ENCODE assay signal across 16 cellular contexts in genomic region chr5:169657127-169657526, GRCh38. TPM values are rescaled to one million over a fixed set of nuclear protein-coding genes. Genes with fewer than 3 reads are reported as not detected.
A peak's percentile ranks its signal among the peaks of the same experiment; 100 is the strongest.
DNase-seq lines count a peak whose midpoint lies in the region; ATAC-seq and TF ChIP-seq lines count a peak whose summit lies in the region.
"Had no signal": no experiment of that assay in that cellular context is flagged by ENCODE, and none has a peak within 500 bp of the region (broad histone marks: within the 10 kb centered on the region; RNA-seq: fewer than 3 reads in every experiment).

No MANE protein-coding gene starts in this region.

- H4K20me1 ChIP-seq in mammary epithelial cell (ENCODE audit: insufficient read depth, low read length): no peaks in the 10 kb centered on the region

- H2AFZ ChIP-seq in mammary epithelial cell (ENCODE audit: low read depth, low read length): no peak overlapping the region

- intact Hi-C loops in activated naive CD4-positive, alpha-beta T cell treated with anti-CD3 and anti-CD28 coated beads for 36 hours (cut with micrococcal nuclease): loop anchor here (1.0 to 5.0 kb wide), 8 partner anchors 8 to 1430 kb away; partner anchors contain the start of genes PANK3 and SPDL1
- intact Hi-C loops in mammary epithelial cell (cut with micrococcal nuclease): no loop called here

- no peaks in the 10 kb centered on the region for H3K27me3 Mint-ChIP-seq in activated naive CD4-positive, alpha-beta T cell treated with anti-CD3 and anti-CD28 coated beads for 36 hours (ENCODE audit: low read depth)
- H3K27me3 Mint-ChIP-seq in activated CD8-positive, alpha-beta T cell treated with anti-CD3 and anti-CD28 coated beads, Interleukin-2, amount 10 ng/mL, durations not matched to agents 7 days and 5 days (ENCODE audit: low read depth): no peaks in the 10 kb centered on the region
- H3K27me3 Mint-ChIP-seq in stimulated activated naive CD8-positive, alpha-beta T cell treated with anti-CD3 and anti-CD28 coated beads, Interleukin-15, amount 100 ng/mL, for 72 hours: no peaks in the 10 kb centered on the region
- peaks cover 14% of the 10 kb centered on the region for H3K27me3 Mint-ChIP-seq in progenitor cell of endocrine pancreas

- no peak for TF ChIP-seq CTCF in mammary epithelial cell (conservative IDR thresholded peaks at IDR 0.05 in 1 of 2, IDR thresholded peaks at IDR 0.05 in 1 of 2; ENCODE audit: extremely low read depth in 1 of 2, insufficient read depth in 1 of 2, low read depth in 1 of 2, low read length in 2 of 2)
- TF ChIP-seq CTCF in progenitor cell of endocrine pancreas (IDR thresholded peaks at IDR 0.05; ENCODE audit: unreplicated experiment): no peak

- no peaks in the 10 kb centered on the region for H3K4me1 ChIP-seq in mammary epithelial cell (ENCODE audit: insufficient read depth, low read length)
- H3K4me1 ChIP-seq: psoas muscle had no signal

- DNase-seq in activated naive CD4-positive, alpha-beta T cell treated with anti-CD3 and anti-CD28 coated beads for 36 hours: no peak
- DNase-seq in activated naive CD4-positive, alpha-beta T cell treated with anti-CD3 and anti-CD28 coated beads, Interleukin-2, amount 50 U/mL, for 16 hours: no peak
- DNase-seq in activated CD8-positive, alpha-beta T cell treated with anti-CD3 and anti-CD28 coated beads, Interleukin-2, amount 10 ng/mL, durations not matched to agents 7 days and 5 days: no peak
- DNase-seq in stimulated activated naive CD8-positive, alpha-beta T cell treated with anti-CD3 and anti-CD28 coated beads, Interleukin-15, amount 100 ng/mL, for 72 hours: no peak
- no peak for DNase-seq in effector CD8-positive, alpha-beta T cell (lab: John Stamatoyannopoulos, UW)
- DNase-seq in mammary epithelial cell (no peak), progenitor cell of endocrine pancreas (ENCODE audit: low spot score, unreplicated experiment) (no peak)
- DNase-seq: KBM-7; mucosa of descending colon; NCI-H1417; NCI-H510A treated with DMSO at 0.1 percent for 48 hours; psoas muscle; stimulated activated CD8-positive, alpha-beta memory T cell treated with anti-CD3 and anti-CD28 coated beads, Interleukin-4, amount 100 ng/mL, for 48 hours; T1000 had no signal

- no peaks in the 10 kb centered on the region for H3K79me2 ChIP-seq in mammary epithelial cell (ENCODE audit: insufficient read depth, low read length)

- H3K9me3 ChIP-seq in mammary epithelial cell (replicated peaks; ENCODE audit: insufficient read depth, low read length): no peaks in the 10 kb centered on the region
- H3K9me3 ChIP-seq: mucosa of descending colon, psoas muscle had no signal

- H3K36me3 Mint-ChIP-seq in activated naive CD4-positive, alpha-beta T cell treated with anti-CD3 and anti-CD28 coated beads for 36 hours (ENCODE audit: low read depth): peaks cover 57% of the 10 kb centered on the region
- peaks cover 78% of the 10 kb centered on the region for H3K36me3 Mint-ChIP-seq in activated CD8-positive, alpha-beta T cell treated with anti-CD3 and anti-CD28 coated beads, Interleukin-2, amount 10 ng/mL, durations not matched to agents 7 days and 5 days (ENCODE audit: low read depth)
- no peaks in the 10 kb centered on the region for H3K36me3 Mint-ChIP-seq in progenitor cell of endocrine pancreas (ENCODE audit: insufficient read depth)

- WGBS in mammary epithelial cell (ENCODE audit: low coverage, missing lambda C conversion rate): 100% methylated on average over 1 of the region's 1 CpG

- H3K4me3 ChIP-seq in mammary epithelial cell (replicated peaks in 1 of 3; ENCODE audit: insufficient read depth in 1 of 3, low read depth in 2 of 3, low read length in 3 of 3): no peak overlapping the region
- H3K4me3 ChIP-seq: mucosa of descending colon, psoas muscle had no signal

- no TSS peak for BruUV-seq in mammary epithelial cell (replicated peaks; lab: Mats Ljungman, UMichigan)

- no peak overlapping the region for H3K4me2 ChIP-seq in mammary epithelial cell (ENCODE audit: insufficient read depth, low read depth, low read length)

- in situ Hi-C loops in mammary epithelial cell (cut with MboI; ENCODE audit: low sequenced_read_pairs in 2 of 2): no loop called here

- no peak overlapping the region for H3K9ac ChIP-seq in mammary epithelial cell (ENCODE audit: insufficient read depth, low read length)

- H3K4me1 Mint-ChIP-seq in activated naive CD4-positive, alpha-beta T cell treated with anti-CD3 and anti-CD28 coated beads for 36 hours (ENCODE audit: low read depth): peaks cover 60% of the 10 kb centered on the region
- peaks cover 60% of the 10 kb centered on the region for H3K4me1 Mint-ChIP-seq in activated CD8-positive, alpha-beta T cell treated with anti-CD3 and anti-CD28 coated beads, Interleukin-2, amount 10 ng/mL, durations not matched to agents 7 days and 5 days (ENCODE audit: low read depth)
- peaks cover 62% of the 10 kb centered on the region for H3K4me1 Mint-ChIP-seq in stimulated activated naive CD8-positive, alpha-beta T cell treated with anti-CD3 and anti-CD28 coated beads, Interleukin-15, amount 100 ng/mL, for 72 hours
- no peaks in the 10 kb centered on the region for H3K4me1 Mint-ChIP-seq in progenitor cell of endocrine pancreas (ENCODE audit: low read depth)

- no peaks in the 10 kb centered on the region for H3K36me3 ChIP-seq in mammary epithelial cell (ENCODE audit: insufficient read depth, low read length)

- H3K27ac ChIP-seq in mammary epithelial cell (ENCODE audit: insufficient read depth, low read depth, low read length): no peak overlapping the region
- H3K27ac ChIP-seq: psoas muscle, RWPE1 had no signal

- peak; percentile 27 for ATAC-seq in GM21447 (IDR thresholded peaks at IDR 0.05; ENCODE audit: unreplicated experiment)
- ATAC-seq in activated CD8-positive, alpha-beta T cell treated with anti-CD3 and anti-CD28 coated beads, Interleukin-2, amount 10 ng/mL, durations not matched to agents 7 days and 5 days: peak; percentile 34
- peak; percentile 89 for ATAC-seq in stimulated activated naive CD8-positive, alpha-beta T cell treated with anti-CD3 and anti-CD28 coated beads, Interleukin-15, amount 100 ng/mL, for 72 hours
- ATAC-seq: mucosa of descending colon, psoas muscle had no signal

- no peaks in the 10 kb centered on the region for H3K27me3 ChIP-seq in mammary epithelial cell (ENCODE audit: insufficient read depth, low read length)

- H3K27ac Mint-ChIP-seq in activated naive CD4-positive, alpha-beta T cell treated with anti-CD3 and anti-CD28 coated beads for 36 hours: peak overlapping the region; percentile 77
- H3K27ac Mint-ChIP-seq in activated CD8-positive, alpha-beta T cell treated with anti-CD3 and anti-CD28 coated beads, Interleukin-2, amount 10 ng/mL, durations not matched to agents 7 days and 5 days: peak overlapping the region; percentile 69
- peak overlapping the region in 1 of 2 donors; percentile 82 for H3K27ac Mint-ChIP-seq in stimulated activated naive CD8-positive, alpha-beta T cell treated with anti-CD3 and anti-CD28 coated beads, Interleukin-15, amount 100 ng/mL, for 72 hours
- no peak overlapping the region for H3K27ac Mint-ChIP-seq in progenitor cell of endocrine pancreas

- H3K9me3 Mint-ChIP-seq in activated naive CD4-positive, alpha-beta T cell treated with anti-CD3 and anti-CD28 coated beads for 36 hours: peaks cover 8% of the 10 kb centered on the region
- peaks cover 8% of the 10 kb centered on the region for H3K9me3 Mint-ChIP-seq in activated CD8-positive, alpha-beta T cell treated with anti-CD3 and anti-CD28 coated beads, Interleukin-2, amount 10 ng/mL, durations not matched to agents 7 days and 5 days (ENCODE audit: insufficient read depth)
- H3K9me3 Mint-ChIP-seq in stimulated activated naive CD8-positive, alpha-beta T cell treated with anti-CD3 and anti-CD28 coated beads, Interleukin-15, amount 100 ng/mL, for 72 hours: peaks cover 7 to 8% of the 10 kb centered on the region in 2 donors
- H3K9me3 Mint-ChIP-seq in progenitor cell of endocrine pancreas (ENCODE audit: low read depth): peaks cover 6% of the 10 kb centered on the region

- H3K4me3 Mint-ChIP-seq in activated naive CD4-positive, alpha-beta T cell treated with anti-CD3 and anti-CD28 coated beads for 36 hours: peak overlapping the region; percentile 26
- H3K4me3 Mint-ChIP-seq in activated CD8-positive, alpha-beta T cell treated with anti-CD3 and anti-CD28 coated beads, Interleukin-2, amount 10 ng/mL, durations not matched to agents 7 days and 5 days: no peak overlapping the region
- peak overlapping the region; percentile 43 to 81 for H3K4me3 Mint-ChIP-seq in stimulated activated naive CD8-positive, alpha-beta T cell treated with anti-CD3 and anti-CD28 coated beads, Interleukin-15, amount 100 ng/mL, for 72 hours
- H3K4me3 Mint-ChIP-seq in progenitor cell of endocrine pancreas (ENCODE audit: low read depth): no peak overlapping the region

- POLR2A ChIA-PET in activated CD8-positive, alpha-beta T cell treated with anti-CD3 and anti-CD28 coated beads, Interleukin-2, amount 10 ng/mL, durations not matched to agents 7 days and 5 days (lab: Charles Lee): interaction anchor here (0.8 to 1.3 kb wide), 4 partner anchors 10 to 21 kb away, joined by 4 to 5 read pairs (median 4); partner anchors contain the start of gene DOCK2

- CTCF ChIA-PET in activated naive CD4-positive, alpha-beta T cell treated with anti-CD3 and anti-CD28 coated beads for 36 hours (lab: Charles Lee): no interaction called here
- CTCF ChIA-PET in activated CD8-positive, alpha-beta T cell treated with anti-CD3 and anti-CD28 coated beads, Interleukin-2, amount 10 ng/mL, durations not matched to agents 7 days and 5 days (lab: Charles Lee): no interaction called here
- CTCF ChIA-PET in mammary epithelial cell (lab: Charles Lee; ENCODE audit: low non-redundant PET): no interaction called here

- dilution Hi-C loops in mammary epithelial cell (cut with HindIII; ENCODE audit: low sequenced_read_pairs): no loop called here

RNA-seq across cellular contexts. Expression of gene DOCK2, which starts 20.1 kb away (rescaled TPM):
- 100 to 1,000 TPM; 192 to 203 TPM for total RNA-seq in activated naive CD4-positive, alpha-beta T cell treated with anti-CD3 and anti-CD28 coated beads for 36 hours
- total RNA-seq in activated CD8-positive, alpha-beta T cell treated with anti-CD3 and anti-CD28 coated beads, Interleukin-2, amount 10 ng/mL, durations not matched to agents 7 days and 5 days: 100 to 1,000 TPM; 318 to 320 TPM
- total RNA-seq in mammary epithelial cell: under 1 TPM; 0.17 to 0.78 TPM
- 0.29 TPM for polyA plus RNA-seq in mammary epithelial cell
- polyA minus RNA-seq in mammary epithelial cell: not detected
- 0.78 TPM in 1 of 2 replicates, not detected in the other for total RNA-seq in progenitor cell of endocrine pancreas

Comparison
In these comparisons a context has a peak if more than half of its experiments do, and no peak if none do; other contexts are left out.
1. H3K4me3 Mint-ChIP-seq: peak in activated naive CD4-positive, alpha-beta T cell treated with anti-CD3 and anti-CD28 coated beads for 36 hours (single experiment) and stimulated activated naive CD8-positive, alpha-beta T cell treated with anti-CD3 and anti-CD28 coated beads, Interleukin-15, amount 100 ng/mL, for 72 hours (2 of 2); none in activated CD8-positive, alpha-beta T cell treated with anti-CD3 and anti-CD28 coated beads, Interleukin-2, amount 10 ng/mL, durations not matched to agents 7 days and 5 days (single experiment) and progenitor cell of endocrine pancreas (single experiment).
2. ATAC-seq: peak in every context shown above with its lines; median percentile 89 in stimulated activated naive CD8-positive, alpha-beta T cell treated with anti-CD3 and anti-CD28 coated beads, Interleukin-15, amount 100 ng/mL, for 72 hours; 34 in activated CD8-positive, alpha-beta T cell treated with anti-CD3 and anti-CD28 coated beads, Interleukin-2, amount 10 ng/mL, durations not matched to agents 7 days and 5 days; 27 in GM21447.
3. RNA of gene DOCK2, which starts 20.1 kb away (total RNA-seq): 318 to 320 TPM in activated CD8-positive, alpha-beta T cell treated with anti-CD3 and anti-CD28 coated beads, Interleukin-2, amount 10 ng/mL, durations not matched to agents 7 days and 5 days and 192 to 203 TPM in activated naive CD4-positive, alpha-beta T cell treated with anti-CD3 and anti-CD28 coated beads for 36 hours; 0.17 to 0.78 TPM in mammary epithelial cell and 0.78 TPM in progenitor cell of endocrine pancreas; every median in the first group is over 100 times any median in the second.